8 cellular contexts compared by ENCODE assay signal in genomic region chr17:62968445-62968923, GRCh38.
DNase-seq lines count a peak whose midpoint lies in the region; ATAC-seq and TF ChIP-seq lines count a peak whose summit lies in the region.

No MANE protein-coding gene starts in this region.

- H3K4me1 ChIP-seq in KMS-11 (ENCODE audit: low read depth, poor library complexity, severe bottlenecking) (peaks cover 25% of the 10 kb centered on the region), parathyroid adenoma (peaks cover 6% of the 10 kb centered on the region)

- H3K9me3 ChIP-seq in parathyroid adenoma (ENCODE audit: control insufficient read depth, low read length): no peaks in the 10 kb centered on the region

- no peaks in the 10 kb centered on the region for H3K79me2 ChIP-seq in KMS-11 (ENCODE audit: insufficient read depth, low read depth)
- peaks cover 38% of the 10 kb centered on the region for H3K79me2 ChIP-seq in parathyroid adenoma

- TF ChIP-seq CTCF in KMS-11 (conservative IDR thresholded peaks at IDR 0.05; ENCODE audit: low read depth, low read length): peak; percentile 87
- TF ChIP-seq CTCF in parathyroid adenoma (IDR thresholded peaks at IDR 0.05): peak; percentile 92

- H3K27me3 ChIP-seq in KMS-11 (ENCODE audit: insufficient read depth, low read depth) (peaks cover 9% of the 10 kb centered on the region; the same call in 1 of the 2 replicates), parathyroid adenoma (ENCODE audit: control insufficient read depth, insufficient read depth, low read length) (no peaks in the 10 kb centered on the region)

- no peak overlapping the region for H2AFZ ChIP-seq in KMS-11 (ENCODE audit: low read depth)
- peak overlapping the region; percentile 10 for H2AFZ ChIP-seq in parathyroid adenoma

- H3K9ac ChIP-seq in KMS-11 (no peak overlapping the region), parathyroid adenoma (no peak overlapping the region)

- ATAC-seq in GM21526 (IDR thresholded peaks at IDR 0.05; ENCODE audit: low FRiP score, unreplicated experiment): peak; percentile 75

- H3K27ac ChIP-seq in KMS-11: no peak overlapping the region
- H3K27ac ChIP-seq in parathyroid adenoma: no peak overlapping the region

- no peaks in the 10 kb centered on the region for H3K36me3 ChIP-seq in KMS-11 (ENCODE audit: insufficient read depth)
- H3K36me3 ChIP-seq in parathyroid adenoma (ENCODE audit: control insufficient read depth, insufficient read depth, low read length): no peaks in the 10 kb centered on the region

- DNase-seq in DMS53 treated with DMSO at 0.1 percent for 48 hours (lab: John Stamatoyannopoulos, UW; ENCODE audit: unreplicated experiment) (peak; percentile 89), OCI-M1 (lab: John Stamatoyannopoulos, UW) (peak; percentile 91), germinal center (ENCODE audit: low spot score) (peak; percentile 85), OCI-M2 (lab: John Stamatoyannopoulos, UW; ENCODE audit: unreplicated experiment) (no peak)
- peak; percentile 42 for DNase-seq in activated gamma-delta T cell treated with anti-CD3 and anti-CD28 coated beads, Interleukin-2, amount 50 U/mL, for 16 hours (ENCODE audit: low read depth)

- peak overlapping the region; percentile 93; the same call in 1 of the 2 replicates for H3K4me2 ChIP-seq in KMS-11
- H3K4me2 ChIP-seq in parathyroid adenoma (ENCODE audit: low read length): peak overlapping the region; percentile 73

- no peak overlapping the region for H3K4me3 ChIP-seq in KMS-11 (IDR thresholded peaks at IDR 0.05; ENCODE audit: insufficient read depth, low read depth, low read length)
- H3K4me3 ChIP-seq in parathyroid adenoma (ENCODE audit: low read depth, low read length): no peak overlapping the region

- H4K20me1 ChIP-seq in KMS-11 (ENCODE audit: insufficient read depth): no peaks in the 10 kb centered on the region
